8 cellular contexts compared by ENCODE assay signal in genomic region chr16:3094289-3095027, GRCh38. TPM values are rescaled to one million over a fixed set of nuclear protein-coding genes. Genes with fewer than 3 reads are reported as not detected.
DNase-seq lines count a peak whose midpoint lies in the region; ATAC-seq and TF ChIP-seq lines count a peak whose summit lies in the region.

No MANE protein-coding gene starts in this region.

- DNase-seq in A172 (ENCODE audit: low spot score) (peak; percentile 39), ELF-1 (ENCODE audit: low read depth, low spot score) (peak; percentile 76), NCI-H187 (lab: John Stamatoyannopoulos, UW) (peak; percentile 32 to 45), hepatic stellate cell (ENCODE audit: low spot score) (peak; percentile 64), stomach (peak; percentile 59), ovary (no peak)
- DNase-seq in activated CD8-positive, alpha-beta memory T cell treated with anti-CD3 and anti-CD28 coated beads, Interleukin-2, amount 50 U/mL, for 4 hours, result peak; percentile 41

- intact Hi-C loops in stomach (cut with DNase I; ENCODE audit: low total_unique reads) (no loop called here), ovary (cut with DNase I) (no loop called here)

- H3K27ac ChIP-seq in stomach (no peak overlapping the region), ovary (no peak overlapping the region)

- no peak for TF ChIP-seq EP300 in stomach (IDR thresholded peaks at IDR 0.05)
- no peak for TF ChIP-seq EP300 in ovary (IDR thresholded peaks at IDR 0.05)

- H3K4me1 ChIP-seq in stomach (peaks cover under 1 to 8% (median 4%) of the 10 kb centered on the region in 4 donors), ovary (ENCODE audit: insufficient read depth) (no peaks in the 10 kb centered on the region)

- no peak overlapping the region for H3K4me3 ChIP-seq in stomach
- no peak overlapping the region for H3K4me3 ChIP-seq in ovary

- H3K27me3 ChIP-seq in stomach, result peaks cover 0 to 37% (median 8%) of the 10 kb centered on the region in 3 donors
- H3K27me3 ChIP-seq in ovary, result no peaks in the 10 kb centered on the region

- TF ChIP-seq CTCF in stomach (IDR thresholded peaks at IDR 0.05) (peak in 3 of 7 experiments; percentile 12 to 49 (median 39)), ovary (IDR thresholded peaks at IDR 0.05) (no peak)

- TF ChIP-seq POLR2A in stomach (IDR thresholded peaks at IDR 0.05) (no peak), ovary (IDR thresholded peaks at IDR 0.05) (no peak)

- no peaks in the 10 kb centered on the region for H3K9me3 ChIP-seq in stomach
- no peaks in the 10 kb centered on the region for H3K9me3 ChIP-seq in ovary

- ATAC-seq in GM21423 (IDR thresholded peaks at IDR 0.05; ENCODE audit: unreplicated experiment), result no peak

- H3K36me3 ChIP-seq in stomach (no peaks in the 10 kb centered on the region), ovary (no peaks in the 10 kb centered on the region)

- WGBS in stomach, 5 donors, result 84 to 89% (median 85%) methylated on average over 22 of the region's 22 CpGs
- WGBS in ovary, 3 donors, result 90 to 93% (median 93%) methylated on average over 22 of the region's 22 CpGs

RNA-seq across cellular contexts. Expression of gene ZSCAN10, which starts 4.6 kb away (rescaled TPM):
- total RNA-seq in A172 (2014; rRNA removed; shearing (Covaris generic)), result not detected in 2 replicates
- total RNA-seq in stomach (not detected), ovary (under 1 TPM in 2 of 7 donors, not detected in 5; 0.47 to 0.69 TPM)
- polyA plus RNA-seq in stomach (not detected), ovary (under 1 TPM in 1 of 2 donors, not detected in 1; 0.06 TPM)

RNA-seq across cellular contexts. Expression of gene ZNF205, which starts 17.9 kb away (rescaled TPM):
- 21.0 and 22.4 TPM in 2 replicates for total RNA-seq in A172 (2014; rRNA removed; shearing (Covaris generic))
- 10 to 100 TPM in 1 of 5 donors, 1 to 10 TPM in 3, under 1 TPM in 1; 0.87 to 21.9 (median 5.5) TPM for total RNA-seq in stomach
- polyA plus RNA-seq in stomach, result 10 to 100 TPM; 16.6 to 27.5 (median 20.9) TPM
- 10 to 100 TPM; 10.7 to 16.3 (median 15.6) TPM for total RNA-seq in ovary
- polyA plus RNA-seq in ovary, result 10 to 100 TPM in 1 of 2 donors, 1 to 10 TPM in 1; 3.0 to 22.1 TPM

RNA-seq across cellular contexts. Expression of gene IL32, which starts 29.0 kb away (rescaled TPM):
- total RNA-seq in A172 (2014; rRNA removed; shearing (Covaris generic)), result 113 and 115 TPM in 2 replicates
- 100 to 1,000 TPM in 1 of 5 donors, 10 to 100 TPM in 3, 1 to 10 TPM in 1; 9.9 to 504 (median 90.4) TPM for total RNA-seq in stomach
- polyA plus RNA-seq in stomach, result 100 to 1,000 TPM in 1 of 3 donors, 10 to 100 TPM in 2; 56.3 to 129 (median 60.9) TPM
- 10 to 100 TPM in 4 of 7 donors, 1 to 10 TPM in 3; 3.8 to 24.7 (median 10.6) TPM for total RNA-seq in ovary
- polyA plus RNA-seq in ovary, result 10 to 100 TPM; 23.9 to 54.9 TPM

RNA-seq across cellular contexts. Expression of gene ZNF213, which starts 40.4 kb away (rescaled TPM):
- total RNA-seq in A172 (2014; rRNA removed; shearing (Covaris generic)), result 2.1 and 4.6 TPM in 2 replicates
- total RNA-seq in stomach, result 10 to 100 TPM in 3 of 5 donors, 1 to 10 TPM in 2; 1.3 to 87.8 (median 20.0) TPM
- polyA plus RNA-seq in stomach, result 1 to 10 TPM; 5.8 to 6.7 (median 6.1) TPM
- 10 to 100 TPM in 5 of 7 donors, 1 to 10 TPM in 2; 4.7 to 18.9 (median 12.2) TPM for total RNA-seq in ovary
- 10 to 100 TPM in 1 of 2 donors, under 1 TPM in 1; 0.95 to 10.7 TPM for polyA plus RNA-seq in ovary

RNA-seq across cellular contexts. Expression of gene MMP25, which starts 48.1 kb away (rescaled TPM):
- 0.53 and 1.6 TPM in 2 replicates for total RNA-seq in A172 (2014; rRNA removed; shearing (Covaris generic))
- total RNA-seq in stomach (1 to 10 TPM in 2 of 5 donors, not detected in 3; 1.1 to 1.6 TPM), ovary (under 1 TPM in 6 of 7 donors, not detected in 1; 0.15 to 0.72 (median 0.61) TPM)
- polyA plus RNA-seq in stomach (1 to 10 TPM in 1 of 3 donors, under 1 TPM in 2; 0.48 to 2.9 (median 0.61) TPM), ovary (under 1 TPM; 0.17 to 0.59 TPM)

Comparison
In these comparisons a context has a peak if more than half of its experiments do, and no peak if none do; other contexts are left out.
1. DNase-seq: peak in A172 (single experiment), ELF-1 (single experiment), NCI-H187 (2 of 2), activated CD8-positive, alpha-beta memory T cell treated with anti-CD3 and anti-CD28 coated beads, Interleukin-2, amount 50 U/mL, for 4 hours (single experiment), hepatic stellate cell (single experiment) and stomach (single experiment); none in ovary (0 of 5).